ENCODE assay signal across 21 cellular contexts in genomic region chr3:50288387-50289007, GRCh38.
"Had no signal": no experiment of that assay in that cellular context is flagged by ENCODE, and none has a peak within 500 bp of the region (broad histone marks: within the 10 kb centered on the region; RNA-seq: fewer than 3 reads in every experiment).

No MANE protein-coding gene starts in this region.

- H3K27ac ChIP-seq: brain microvascular endothelial cell, epithelial cell of prostate, suprapubic skin, tibial nerve, VCaP had no signal

- H3K27me3 ChIP-seq: brain microvascular endothelial cell, stomach, suprapubic skin, tibial nerve had no signal

- H3K9me3 ChIP-seq: stomach, suprapubic skin, tibial nerve had no signal

- FAIRE-seq: colon, small intestine had no signal

- DNase-seq: activated CD4-positive, alpha-beta T cell treated with anti-CD3 and anti-CD28 coated beads, Interleukin-2, amount 10 ng/mL, durations not matched to agents 7 days and 5 days; activated CD8-positive, alpha-beta memory T cell treated with anti-CD3 and anti-CD28 coated beads for 24 hours; activated CD8-positive, alpha-beta memory T cell treated with anti-CD3 and anti-CD28 coated beads, Interleukin-2, amount 50 U/mL, for 4 hours; activated naive CD4-positive, alpha-beta T cell treated with anti-CD3 and anti-CD28 coated beads, Interleukin-2, amount 10 ng/mL, durations not matched to agents 7 days and 5 days; activated T-cell treated with anti-CD3 and anti-CD28 coated beads, Interleukin-2, amount 50 U/mL, for 48 hours; aorta; brain microvascular endothelial cell; central memory CD4-positive, alpha-beta T cell; kidney glomerular epithelial cell; midbrain; natural killer cell; nucleus accumbens; small intestine; stimulated activated CD4-positive, alpha-beta T cell treated with anti-CD3 and anti-CD28 coated beads, Interleukin-15, amount 100 ng/mL, for 24 hours; stomach; T-cell had no signal

- H3K4me3 ChIP-seq: stomach, suprapubic skin, tibial nerve had no signal
